In the genomic region with DNA sequence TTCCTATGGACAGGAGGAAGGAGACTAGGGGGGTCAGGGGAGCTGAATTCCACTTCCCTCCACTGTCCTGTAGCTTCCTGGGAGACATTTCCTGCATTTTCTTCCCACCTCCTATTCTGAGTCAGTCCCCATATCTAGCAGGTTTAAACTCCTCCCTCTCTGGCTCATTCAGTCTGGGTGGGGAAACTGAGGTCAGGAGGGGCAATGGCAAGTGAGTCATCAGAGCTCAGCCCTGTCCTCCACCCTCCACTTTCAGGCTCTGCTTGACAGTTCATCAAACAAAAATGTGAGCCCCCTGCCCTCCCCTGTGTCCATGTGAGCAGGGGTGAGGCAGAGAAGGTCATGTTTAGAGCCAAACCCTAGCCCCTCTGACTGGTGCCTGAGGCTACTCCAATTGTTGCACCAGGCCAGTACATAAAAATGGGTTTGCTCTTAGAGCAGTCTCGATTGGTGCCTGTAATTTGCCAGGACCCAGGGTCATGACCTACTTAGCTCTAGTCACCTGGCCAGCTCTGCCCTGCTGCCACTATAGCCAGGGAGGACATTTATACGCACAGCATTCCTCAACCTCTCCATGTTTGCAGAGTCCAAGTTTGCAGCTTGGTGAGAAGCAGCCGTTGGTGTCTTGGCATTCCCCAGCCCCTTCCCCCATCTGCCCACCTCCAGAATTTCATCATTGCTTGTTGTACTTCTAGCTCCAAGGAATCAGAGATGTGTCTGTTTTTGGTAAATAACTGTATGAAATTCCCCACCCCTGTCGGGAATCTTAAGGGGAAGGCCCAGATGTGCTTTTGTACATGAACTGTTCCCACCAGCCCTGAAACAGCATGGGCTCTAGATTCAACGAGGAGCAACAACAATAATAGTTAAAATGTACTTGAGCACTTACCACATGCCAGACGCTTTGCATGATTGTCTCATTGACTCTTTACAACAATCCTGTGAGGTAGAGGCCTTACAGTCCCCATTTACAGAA, we compare ENCODE assay signal across 8 cellular contexts. TPM values are rescaled to one million over a fixed set of nuclear protein-coding genes. Genes with fewer than 3 reads are reported as not detected.
A peak's percentile ranks its signal among the peaks of the same experiment; 100 is the strongest.
DNase-seq lines count a peak whose midpoint lies in the region; FAIRE-seq and TF ChIP-seq lines count a peak whose summit lies in the region.
"Had no signal": no experiment of that assay in that cellular context is flagged by ENCODE, and none has a peak within 500 bp of the region (broad histone marks: within the 10 kb centered on the region; RNA-seq: fewer than 3 reads in every experiment).

No MANE protein-coding gene starts in this region.

- peaks cover 80% of the 10 kb centered on the region for H3K36me3 Mint-ChIP-seq in activated T-cell treated with anti-CD3 and anti-CD28 coated beads, Interleukin-2, amount 50 U/mL, for 24 hours (ENCODE audit: low read depth)

- H3K27ac ChIP-seq in right atrium auricular region, result peak overlapping the region; percentile 43 to 53
- H3K27ac ChIP-seq in transverse colon, result peak overlapping the region; percentile 31 to 63 (median 46)

- 72% methylated on average over 6 of the region's 6 CpGs; no CpG with 5 or more reads in 1 of the 2 donors for WGBS in transverse colon (ENCODE audit: low coverage in 1 of 2), 2 donors

- TF ChIP-seq CTCF in right atrium auricular region (IDR thresholded peaks at IDR 0.05), result no peak
- no peak for TF ChIP-seq CTCF in transverse colon (IDR thresholded peaks at IDR 0.05)

- no peaks in the 10 kb centered on the region for H3K27me3 Mint-ChIP-seq in activated T-cell treated with anti-CD3 and anti-CD28 coated beads, Interleukin-2, amount 50 U/mL, for 24 hours

- in situ Hi-C loops in transverse colon (cut with MboI; ENCODE audit: low pct_ligation_motif_present in 1 of 4, low pct_unique_long_range_greater_than_20kb in 1 of 4, low sequenced_read_pairs in 3 of 4), result no loop called here

- TF ChIP-seq POLR2A in transverse colon (IDR thresholded peaks at IDR 0.05), result no peak

- H3K36me3 ChIP-seq in right atrium auricular region (peaks cover 48% of the 10 kb centered on the region), transverse colon (peaks cover 0 to 15% (median 3%) of the 10 kb centered on the region in 4 donors)

- peak overlapping the region; percentile 64 for H3K27ac Mint-ChIP-seq in activated T-cell treated with anti-CD3 and anti-CD28 coated beads, Interleukin-2, amount 50 U/mL, for 24 hours

- H3K4me1 Mint-ChIP-seq in activated T-cell treated with anti-CD3 and anti-CD28 coated beads, Interleukin-2, amount 50 U/mL, for 24 hours (ENCODE audit: low read depth), result peaks cover 13% of the 10 kb centered on the region

- H3K4me1 ChIP-seq in right atrium auricular region, result peaks cover 0 to 22% of the 10 kb centered on the region in 2 donors
- peaks cover 0 to 10% (median 0%) of the 10 kb centered on the region in 4 donors for H3K4me1 ChIP-seq in transverse colon

- DNase-seq in activated T-cell treated with anti-CD3 and anti-CD28 coated beads, Interleukin-2, amount 50 U/mL, for 24 hours, result no peak
- no peak for DNase-seq in activated T-cell treated with anti-CD3 and anti-CD28 coated beads, Interleukin-2, amount 50 U/mL, for 48 hours
- no peak for DNase-seq in right atrium auricular region (ENCODE audit: low spot score)
- DNase-seq in transverse colon, result no peak
- DNase-seq in DMS53 treated with DMSO at 0.1 percent for 48 hours (lab: John Stamatoyannopoulos, UW; ENCODE audit: unreplicated experiment), result no peak
- no peak for DNase-seq in urothelium cell line (ENCODE audit: low spot score)
- DNase-seq: activated CD4-positive, alpha-beta T cell treated with anti-CD3 and anti-CD28 coated beads, Interleukin-2, amount 50 U/mL, for 1 hour had no signal

- no peaks in the 10 kb centered on the region for H3K9me3 Mint-ChIP-seq in activated T-cell treated with anti-CD3 and anti-CD28 coated beads, Interleukin-2, amount 50 U/mL, for 24 hours

- no peak for TF ChIP-seq EP300 in transverse colon (IDR thresholded peaks at IDR 0.05; ENCODE audit: low read depth)

- FAIRE-seq in urothelium cell line (lab: Jason Lieb, UNC), result no peak
- FAIRE-seq: A204.1 had no signal

- no peaks in the 10 kb centered on the region for H3K27me3 ChIP-seq in right atrium auricular region
- no peaks in the 10 kb centered on the region for H3K27me3 ChIP-seq in transverse colon

- intact Hi-C loops in transverse colon (cut with DNase I; ENCODE audit: low total_unique reads), result no loop called here

- H3K4me3 ChIP-seq in right atrium auricular region (no peak overlapping the region), transverse colon (no peak overlapping the region)

- H3K9me3 ChIP-seq in right atrium auricular region (no peaks in the 10 kb centered on the region), transverse colon (no peaks in the 10 kb centered on the region)

- H3K4me3 Mint-ChIP-seq in activated T-cell treated with anti-CD3 and anti-CD28 coated beads, Interleukin-2, amount 50 U/mL, for 24 hours, result no peak overlapping the region

RNA-seq across cellular contexts. Expression of gene SAMD4B, which starts 20.7 kb away (rescaled TPM):
- total RNA-seq in right atrium auricular region, result 10 to 100 TPM; 48.5 to 97.6 TPM
- total RNA-seq in transverse colon, result 100 to 1,000 TPM in 1 of 4 donors, 10 to 100 TPM in 3; 60.7 to 102 (median 77.1) TPM

RNA-seq across cellular contexts. Expression of gene GMFG, which starts 27.1 kb away (rescaled TPM):
- total RNA-seq in right atrium auricular region (1 to 10 TPM; 5.3 to 9.7 TPM), transverse colon (10 to 100 TPM in 2 of 4 donors, 1 to 10 TPM in 1, not detected in 1; 7.6 to 18.7 (median 17.6) TPM)

RNA-seq across cellular contexts. Expression of gene PAF1, which starts 27.9 kb away (rescaled TPM):
- total RNA-seq in right atrium auricular region (10 to 100 TPM; 34.8 to 54.3 TPM), transverse colon (10 to 100 TPM; 37.8 to 71.2 (median 43.0) TPM)

RNA-seq across cellular contexts. Expression of gene MED29, which starts 28.2 kb away (rescaled TPM):
- total RNA-seq in right atrium auricular region, result 10 to 100 TPM; 29.9 to 32.3 TPM
- total RNA-seq in transverse colon, result 10 to 100 TPM; 22.8 to 37.4 (median 27.8) TPM

RNA-seq across cellular contexts. Expression of gene LRFN1, which starts 42.3 kb away (rescaled TPM):
- total RNA-seq in right atrium auricular region, result 1 to 10 TPM in 1 of 2 donors, under 1 TPM in 1; 0.67 to 1.1 TPM
- total RNA-seq in transverse colon, result under 1 TPM in 2 of 4 donors, not detected in 2; 0.14 to 0.64 TPM
